ENCODE assay signal across 9 cellular contexts in the genomic region with DNA sequence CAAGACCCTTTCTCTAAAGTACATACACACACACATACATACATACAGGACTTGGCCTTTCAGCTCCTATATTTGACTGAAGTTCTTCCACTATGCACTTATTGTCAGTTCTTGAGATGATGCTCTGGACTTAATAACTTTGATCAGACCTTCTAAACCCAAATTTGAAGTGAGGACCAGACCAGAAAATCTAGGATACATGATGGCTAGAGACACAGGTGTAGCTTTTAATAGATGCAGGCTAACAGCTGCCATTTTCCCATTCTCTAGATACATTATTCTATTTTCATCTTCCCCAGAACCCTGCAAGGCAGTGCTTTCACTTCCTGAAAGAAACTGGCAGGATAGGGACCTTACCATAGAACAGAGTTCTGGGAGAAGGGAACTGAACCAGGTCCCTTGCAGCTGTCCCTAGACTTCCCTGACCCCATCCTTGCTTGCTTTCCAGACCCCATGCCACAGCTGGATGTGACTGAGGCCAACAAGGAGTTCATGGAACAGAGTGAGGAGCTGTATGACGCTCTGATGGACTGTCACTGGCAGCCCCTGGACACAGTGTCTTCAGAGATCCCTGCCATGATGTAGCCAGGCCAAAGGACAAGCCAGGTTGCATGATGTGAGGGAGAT. TPM values are rescaled to one million over a fixed set of nuclear protein-coding genes. Genes with fewer than 3 reads are reported as not detected.
A peak's percentile ranks its signal among the peaks of the same experiment; 100 is the strongest.
DNase-seq lines count a peak whose midpoint lies in the region; ATAC-seq and TF ChIP-seq lines count a peak whose summit lies in the region.
"Had no signal": no experiment of that assay in that cellular context is flagged by ENCODE, and none has a peak within 500 bp of the region (broad histone marks: within the 10 kb centered on the region; RNA-seq: fewer than 3 reads in every experiment).

No MANE protein-coding gene starts in this region.

- H3K4me3 Mint-ChIP-seq in activated B cell treated with CpG ODN at 0.5 μM for 24 hours, result no peak overlapping the region

- no peaks in the 10 kb centered on the region for H3K9me3 ChIP-seq in HUES48 (ENCODE audit: control insufficient read depth, insufficient read depth, low read length)

- peaks cover 3% of the 10 kb centered on the region; the same call in 1 of the 2 replicates for H3K4me1 ChIP-seq in HUES48 (ENCODE audit: control insufficient read depth, insufficient read depth, low read length)

- H3K4me3 ChIP-seq in HUES48 (ENCODE audit: low read depth, low read length), result no peak overlapping the region

- H3K27me3 Mint-ChIP-seq in activated B cell treated with CpG ODN at 0.5 μM for 24 hours, result no peaks in the 10 kb centered on the region

- H3K36me3 ChIP-seq in HUES48 (ENCODE audit: control insufficient read depth, insufficient read depth, low read length), result peaks cover 66% of the 10 kb centered on the region

- peak overlapping the region; percentile 59 for H3K27ac Mint-ChIP-seq in activated B cell treated with CpG ODN at 0.5 μM for 24 hours

- TF ChIP-seq CTCF in activated B cell treated with CpG ODN at 0.5 μM for 24 hours (IDR thresholded peaks at IDR 0.05), result no peak
- TF ChIP-seq CTCF in GM10248 (IDR thresholded peaks at IDR 0.05; ENCODE audit: control extremely low read depth, extremely low read depth, low read depth, missing control alignments), result no peak

- intact Hi-C loops in activated B cell treated with CpG ODN at 0.5 μM for 24 hours (cut with micrococcal nuclease), result no loop called here

- DNase-seq in EH (ENCODE audit: low read depth) (peak; percentile 2), activated B cell treated with CpG ODN at 0.5 μM for 24 hours (no peak), myocyte (ENCODE audit: low read depth) (peak; percentile 40), activated gamma-delta T cell (lab: John Stamatoyannopoulos, UW) (no peak), NCI-H446 treated with DMSO at 0.1 percent for 48 hours (lab: John Stamatoyannopoulos, UW) (no peak), GM10248 (ENCODE audit: extremely low spot score) (no peak)
- DNase-seq: IMR-90 had no signal

- CTCF ChIA-PET in activated B cell treated with CpG ODN at 0.5 μM for 24 hours (lab: Charles Lee), result interaction anchor here (0.9 kb wide), 1 partner anchor 26 kb away, joined by 7 read pairs; no protein-coding TSS in a partner anchor
- CTCF ChIA-PET in GM10248 (lab: Yijun Ruan, JAX), result interaction anchor here (0.8 to 1.5 kb wide), 3 partner anchors 10 to 329 kb away, joined by 3 to 4 read pairs (median 4); partner anchors contain the start of gene YTHDF2

- POLR2A ChIA-PET in activated B cell treated with CpG ODN at 0.5 μM for 24 hours (lab: Charles Lee), result interaction anchor here (0.6 to 9.4 kb wide), 5 partner anchors 22 to 72 kb away, joined by 3 to 221 read pairs (median 4); partner anchors contain the start of genes RCC1 and TRNAU1AP
- POLR2A ChIA-PET in GM10248 (lab: Yijun Ruan, JAX), result interaction anchor here (0.6 to 3.2 kb wide), 6 partner anchors 13 to 865 kb away, joined by 3 to 10 read pairs (median 4); partner anchors contain the start of gene TRNAU1AP

- peak overlapping the region; percentile 28 for H3K27ac ChIP-seq in HUES48 (ENCODE audit: low read depth, low read length)

- no peaks in the 10 kb centered on the region for H3K9me3 Mint-ChIP-seq in activated B cell treated with CpG ODN at 0.5 μM for 24 hours

- H3K9ac ChIP-seq in HUES48 (ENCODE audit: low read depth, low read length), result no peak overlapping the region

- no peaks in the 10 kb centered on the region for H3K27me3 ChIP-seq in HUES48 (ENCODE audit: control insufficient read depth, insufficient read depth, low read length)

- H3K36me3 Mint-ChIP-seq in activated B cell treated with CpG ODN at 0.5 μM for 24 hours (ENCODE audit: low read depth), result peaks cover 67% of the 10 kb centered on the region

- ATAC-seq in activated B cell treated with CpG ODN at 0.5 μM for 24 hours (ENCODE audit: low read depth), result no peak
- no peak for ATAC-seq in HG02840 (IDR thresholded peaks at IDR 0.05; ENCODE audit: low FRiP score, unreplicated experiment)

- H3K4me1 Mint-ChIP-seq in activated B cell treated with CpG ODN at 0.5 μM for 24 hours, result peaks cover 34% of the 10 kb centered on the region

RNA-seq across cellular contexts. Expression of gene RAB42, which starts 14.9 kb away (rescaled TPM):
- total RNA-seq in activated B cell treated with CpG ODN at 0.5 μM for 24 hours (0.20 and 0.29 TPM in 2 replicates), myocyte (1.2 and 2.0 TPM in 2 replicates)
- polyA plus RNA-seq in myocyte (2012), result 0.95 TPM

RNA-seq across cellular contexts. Expression of gene TRNAU1AP, which starts 24.3 kb away (rescaled TPM):
- 36.9 and 42.0 TPM in 2 replicates for total RNA-seq in activated B cell treated with CpG ODN at 0.5 μM for 24 hours
- 16.8 and 23.0 TPM in 2 replicates for total RNA-seq in myocyte
- polyA plus RNA-seq in myocyte (2012), result 23.3 TPM

Comparison
In these comparisons a context has a peak if more than half of its experiments do, and no peak if none do; other contexts are left out.
1. DNase-seq: peak in EH (single experiment) and myocyte (single experiment); none in activated B cell treated with CpG ODN at 0.5 μM for 24 hours (single experiment), activated gamma-delta T cell (single experiment), NCI-H446 treated with DMSO at 0.1 percent for 48 hours (single experiment) and GM10248 (single experiment).